Comparison of ENCODE assay signal across 8 cellular contexts in genomic region chr1:145690587-145691558, GRCh38. TPM values are rescaled to one million over a fixed set of nuclear protein-coding genes. Genes with fewer than 3 reads are reported as not detected.
DNase-seq lines count a peak whose midpoint lies in the region; ATAC-seq and TF ChIP-seq lines count a peak whose summit lies in the region.

No MANE protein-coding gene starts in this region.

- H3K9ac ChIP-seq in mesenchymal stem cell (ENCODE audit: low read length) (no peak overlapping the region), Karpas-422 (ENCODE audit: low read length) (no peak overlapping the region)

- H4K91ac ChIP-seq in mesenchymal stem cell (ENCODE audit: low read length) = no peak overlapping the region

- TF ChIP-seq CTCF in AG09309 (IDR thresholded peaks at IDR 0.05; ENCODE audit: control insufficient read depth, insufficient read depth, low read depth, low read length, missing control alignments) = no peak

- ATAC-seq in GM18909 (IDR thresholded peaks at IDR 0.05; ENCODE audit: poor library complexity, unreplicated experiment) (peak; percentile 74), HG03571 (IDR thresholded peaks at IDR 0.05; ENCODE audit: unreplicated experiment) (no peak), GM19395 (IDR thresholded peaks at IDR 0.05; ENCODE audit: unreplicated experiment) (no peak)

- H3K9me2 ChIP-seq in Karpas-422 (replicated peaks; ENCODE audit: insufficient read depth, low read length) = no peaks in the 10 kb centered on the region

- H3K4me3 ChIP-seq in AG09309 (ENCODE audit: control insufficient read depth, low read depth, low read length) (no peak overlapping the region), mesenchymal stem cell (ENCODE audit: insufficient read depth in 1 of 2, low read depth in 1 of 2, low read length in 2 of 2) (peak overlapping the region in 1 of 2 experiments; percentile 38), Karpas-422 (ENCODE audit: low read length) (no peak overlapping the region)
- no peak overlapping the region for H3K4me3 ChIP-seq in Jurkat, Clone E6-1 (ENCODE audit: low read length)

- peak overlapping the region; percentile 65 for H2AK5ac ChIP-seq in mesenchymal stem cell (ENCODE audit: low read length, severe bottlenecking)

- no peaks in the 10 kb centered on the region for H4K20me1 ChIP-seq in Karpas-422 (ENCODE audit: insufficient read depth, low read depth, low read length)

- no peak overlapping the region for H2BK12ac ChIP-seq in mesenchymal stem cell (ENCODE audit: low read length in 2 of 2)

- H3K18ac ChIP-seq in mesenchymal stem cell (ENCODE audit: low read depth in 1 of 2, low read length in 2 of 2) = no peak overlapping the region

- no peaks in the 10 kb centered on the region for H3K27me3 ChIP-seq in mesenchymal stem cell (ENCODE audit: control insufficient read depth in 1 of 2, insufficient read depth in 1 of 2, low read length in 2 of 2)
- H3K27me3 ChIP-seq in Karpas-422 (ENCODE audit: low read length) = no peaks in the 10 kb centered on the region

- H3K9me3 ChIP-seq in mesenchymal stem cell (ENCODE audit: control insufficient read depth, low read length) = no peaks in the 10 kb centered on the region
- H3K9me3 ChIP-seq in Karpas-422 (ENCODE audit: low read length) = no peaks in the 10 kb centered on the region

- H4K8ac ChIP-seq in mesenchymal stem cell (ENCODE audit: low read length) = no peak overlapping the region

- no peak overlapping the region for H2BK15ac ChIP-seq in mesenchymal stem cell (ENCODE audit: low read depth, poor library complexity, severe bottlenecking)

- H2BK120ac ChIP-seq in mesenchymal stem cell (ENCODE audit: low read depth, low read length) = no peak overlapping the region

- H3K79me2 ChIP-seq in Karpas-422 (ENCODE audit: low read length) = no peaks in the 10 kb centered on the region

- H2BK5ac ChIP-seq in mesenchymal stem cell (ENCODE audit: low read depth, low read length, poor library complexity, severe bottlenecking) = no peak overlapping the region

- DNase-seq in AG09309 (ENCODE audit: low read depth) = peak; percentile 52
- peak; percentile 66 for DNase-seq in Jurkat, Clone E6-1 (ENCODE audit: low read depth, low spot score)
- DNase-seq in activated naive CD8-positive, alpha-beta T cell treated with anti-CD3 and anti-CD28 coated beads, Interleukin-2, amount 50 U/mL, for 16 hours (ENCODE audit: low read depth, low spot score) = peak; percentile 1
- DNase-seq in mesenchymal stem cell = peak; percentile 64
- no peak for DNase-seq in Karpas-422

- 92% methylated on average over 4 of the region's 5 CpGs for WGBS in mesenchymal stem cell

- H3K4me1 ChIP-seq in mesenchymal stem cell (ENCODE audit: control insufficient read depth, insufficient read depth, low read depth, low read length) (peaks cover 8% of the 10 kb centered on the region), Karpas-422 (ENCODE audit: low read length) (no peaks in the 10 kb centered on the region)

- no peak overlapping the region for H2AFZ ChIP-seq in mesenchymal stem cell (ENCODE audit: low read depth, low read length)
- H2AFZ ChIP-seq in Karpas-422 (ENCODE audit: low read length) = no peak overlapping the region

- no peak overlapping the region for H3K23ac ChIP-seq in mesenchymal stem cell (ENCODE audit: low read length in 2 of 2)

- H3K4me2 ChIP-seq in mesenchymal stem cell (ENCODE audit: low read length, poor library complexity, severe bottlenecking) (no peak overlapping the region), Karpas-422 (ENCODE audit: low read depth, low read length, poor library complexity, severe bottlenecking) (no peak overlapping the region)

- H3K36me3 ChIP-seq in mesenchymal stem cell (ENCODE audit: control insufficient read depth in 1 of 2, insufficient read depth in 2 of 2, low read depth in 1 of 2, low read length in 2 of 2) (no peaks in the 10 kb centered on the region), Karpas-422 (ENCODE audit: insufficient read depth, low read length) (no peaks in the 10 kb centered on the region)

- no peak overlapping the region for H3K4ac ChIP-seq in mesenchymal stem cell (ENCODE audit: low read depth in 1 of 2, low read length in 2 of 2)

- no peak overlapping the region for H3K14ac ChIP-seq in mesenchymal stem cell (ENCODE audit: low read length in 2 of 2)

- H3K27ac ChIP-seq in mesenchymal stem cell (ENCODE audit: low read length, poor library complexity, severe bottlenecking) = peak overlapping the region; percentile 22
- H3K27ac ChIP-seq in Karpas-422 (ENCODE audit: low read length) = no peak overlapping the region

- H3K79me1 ChIP-seq in mesenchymal stem cell (replicated peaks; ENCODE audit: low read length, poor library complexity, severe bottlenecking) = no peaks in the 10 kb centered on the region

RNA-seq across cellular contexts. Expression of gene PDZK1, which starts 16.3 kb away (rescaled TPM):
- polyA plus RNA-seq in Jurkat, Clone E6-1 (2012; ENCODE audit: insufficient read depth, insufficient read length) = not detected
- polyA plus RNA-seq in mesenchymal stem cell (2013, experiment 1 of 2) = 0.07 TPM
- polyA plus RNA-seq in mesenchymal stem cell (2013, experiment 2 of 2) = 0.21 TPM
- total RNA-seq in Karpas-422 (2014; rRNA removed; shearing (Covaris generic); ENCODE audit: low replicate concordance) = not detected in 2 replicates

RNA-seq across cellular contexts. Expression of gene CD160, which starts 28.4 kb away (rescaled TPM):
- not detected for polyA plus RNA-seq in Jurkat, Clone E6-1 (2012; ENCODE audit: insufficient read depth, insufficient read length)
- polyA plus RNA-seq in mesenchymal stem cell (2013, experiment 1 of 2) = not detected
- not detected for polyA plus RNA-seq in mesenchymal stem cell (2013, experiment 2 of 2)
- total RNA-seq in Karpas-422 (2014; rRNA removed; shearing (Covaris generic); ENCODE audit: low replicate concordance) = not detected in 2 replicates
